ENCODE assay signal across 10 cellular contexts in genomic region chr5:95818181-95819147, GRCh38. TPM values are rescaled to one million over a fixed set of nuclear protein-coding genes. Genes with fewer than 3 reads are reported as not detected.
A peak's percentile ranks its signal among the peaks of the same experiment; 100 is the strongest.
DNase-seq lines count a peak whose midpoint lies in the region; ATAC-seq, FAIRE-seq and TF ChIP-seq lines count a peak whose summit lies in the region.
"Had no signal": no experiment of that assay in that cellular context is flagged by ENCODE, and none has a peak within 500 bp of the region (broad histone marks: within the 10 kb centered on the region; RNA-seq: fewer than 3 reads in every experiment).

No MANE protein-coding gene starts in this region.

- FAIRE-seq in kidney (lab: Jason Lieb, UNC): no peak

- peak; percentile 21 for ATAC-seq in activated CD8-positive, alpha-beta T cell treated with anti-CD3 and anti-CD28 coated beads, Interleukin-2, amount 10 ng/mL, durations not matched to agents 7 days and 5 days

- H3K9me3 ChIP-seq in kidney (ENCODE audit: control insufficient read depth in 1 of 2, low read length in 2 of 2): no peaks in the 10 kb centered on the region
- no peaks in the 10 kb centered on the region for H3K9me3 ChIP-seq in subcutaneous abdominal adipose tissue (ENCODE audit: control insufficient read depth in 5 of 5, low read length in 5 of 5)
- H3K9me3 ChIP-seq: SJSA1, tibial artery had no signal

- 76 to 78% methylated on average over 14 of the region's 14 CpGs for WGBS in lower leg skin, 2 donors

- H3K27me3 ChIP-seq in subcutaneous abdominal adipose tissue (ENCODE audit: control insufficient read depth in 5 of 5, insufficient read depth in 4 of 5, low read length in 5 of 5): no peaks in the 10 kb centered on the region
- H3K27me3 ChIP-seq: SJSA1, tibial artery had no signal

- intact Hi-C loops in kidney (cut with DNase I) (no loop called here), lower leg skin (cut with DNase I; ENCODE audit: low total_unique reads) (no loop called here)

- peaks cover 74% of the 10 kb centered on the region for H3K4me1 Mint-ChIP-seq in activated CD8-positive, alpha-beta T cell treated with anti-CD3 and anti-CD28 coated beads, Interleukin-2, amount 10 ng/mL, durations not matched to agents 7 days and 5 days (ENCODE audit: low read depth)

- CTCF ChIA-PET in activated CD8-positive, alpha-beta T cell treated with anti-CD3 and anti-CD28 coated beads, Interleukin-2, amount 10 ng/mL, durations not matched to agents 7 days and 5 days (lab: Charles Lee): interaction anchor here (0.9 to 9.8 kb wide), 13 partner anchors 10 to 195 kb away, joined by 3 to 130 read pairs (median 4); no protein-coding TSS in a partner anchor

- H3K27ac ChIP-seq in kidney (ENCODE audit: low read depth in 2 of 2, low read length in 2 of 2) (peak overlapping the region; percentile 62 to 75), subcutaneous abdominal adipose tissue (ENCODE audit: low read depth, low read length) (peak overlapping the region; percentile 72)
- H3K27ac ChIP-seq: SJSA1 had no signal

- no peaks in the 10 kb centered on the region for H3K9me3 Mint-ChIP-seq in activated CD8-positive, alpha-beta T cell treated with anti-CD3 and anti-CD28 coated beads, Interleukin-2, amount 10 ng/mL, durations not matched to agents 7 days and 5 days (ENCODE audit: insufficient read depth)

- H3K9ac ChIP-seq in kidney (ENCODE audit: low read length in 2 of 2) (peak overlapping the region; percentile 15 to 73), subcutaneous abdominal adipose tissue (ENCODE audit: low read length in 5 of 5) (peak overlapping the region in 4 of 5 donors; percentile 31 to 63 (median 54))

- H3K4me1 ChIP-seq in kidney (ENCODE audit: control insufficient read depth in 1 of 2, insufficient read depth in 1 of 2, low read depth in 1 of 2, low read length in 2 of 2) (peaks cover 5 to 30% of the 10 kb centered on the region in 2 donors), subcutaneous abdominal adipose tissue (ENCODE audit: control insufficient read depth in 5 of 5, insufficient read depth in 5 of 5, low read length in 5 of 5) (peaks cover 15 to 66% (median 57%) of the 10 kb centered on the region in 5 donors)

- POLR2A ChIA-PET in activated CD8-positive, alpha-beta T cell treated with anti-CD3 and anti-CD28 coated beads, Interleukin-2, amount 10 ng/mL, durations not matched to agents 7 days and 5 days (lab: Charles Lee): interaction anchor here (0.7 to 6.7 kb wide), 4 partner anchors 9 to 29 kb away, joined by 3 to 53 read pairs (median 3); no protein-coding TSS in a partner anchor

- peak overlapping the region; percentile 69 for H3K27ac Mint-ChIP-seq in activated CD8-positive, alpha-beta T cell treated with anti-CD3 and anti-CD28 coated beads, Interleukin-2, amount 10 ng/mL, durations not matched to agents 7 days and 5 days

- TF ChIP-seq POLR2A in lower leg skin (IDR thresholded peaks at IDR 0.05): no peak

- TF ChIP-seq CTCF in kidney (IDR thresholded peaks at IDR 0.05; ENCODE audit: borderline replicate concordance, extremely low read depth, insufficient read depth): no peak
- TF ChIP-seq CTCF in lower leg skin (IDR thresholded peaks at IDR 0.05): no peak

- no peaks in the 10 kb centered on the region for H3K27me3 Mint-ChIP-seq in activated CD8-positive, alpha-beta T cell treated with anti-CD3 and anti-CD28 coated beads, Interleukin-2, amount 10 ng/mL, durations not matched to agents 7 days and 5 days (ENCODE audit: low read depth)

- DNase-seq in activated CD8-positive, alpha-beta memory T cell treated with anti-CD3 and anti-CD28 coated beads for 24 hours: peak; percentile 76
- no peak for DNase-seq in activated CD8-positive, alpha-beta memory T cell treated with anti-CD3 and anti-CD28 coated beads, Interleukin-2, amount 50 U/mL, for 48 hours
- DNase-seq in activated CD8-positive, alpha-beta T cell treated with anti-CD3 and anti-CD28 coated beads, Interleukin-2, amount 10 ng/mL, durations not matched to agents 7 days and 5 days: no peak
- no peak for DNase-seq in kidney
- DNase-seq in NCI-H2029 (lab: John Stamatoyannopoulos, UW): no peak
- no peak for DNase-seq in 8988T
- no peak for DNase-seq in lower leg skin (ENCODE audit: low spot score in 2 of 2)

- peak overlapping the region; percentile 69 for H3K4me3 Mint-ChIP-seq in activated CD8-positive, alpha-beta T cell treated with anti-CD3 and anti-CD28 coated beads, Interleukin-2, amount 10 ng/mL, durations not matched to agents 7 days and 5 days

- H3K36me3 Mint-ChIP-seq in activated CD8-positive, alpha-beta T cell treated with anti-CD3 and anti-CD28 coated beads, Interleukin-2, amount 10 ng/mL, durations not matched to agents 7 days and 5 days (ENCODE audit: low read depth): peaks cover 52% of the 10 kb centered on the region

- peaks cover 23 to 32% of the 10 kb centered on the region in 2 donors for H3K36me3 ChIP-seq in kidney (ENCODE audit: control insufficient read depth in 1 of 2, insufficient read depth in 2 of 2, low read length in 2 of 2)
- peaks cover 8 to 38% (median 36%) of the 10 kb centered on the region in 5 donors for H3K36me3 ChIP-seq in subcutaneous abdominal adipose tissue (ENCODE audit: control insufficient read depth in 5 of 5, insufficient read depth in 5 of 5, low read length in 5 of 5)

- H3K4me3 ChIP-seq in kidney (ENCODE audit: low read length in 2 of 2) (peak overlapping the region; percentile 63 to 67), subcutaneous abdominal adipose tissue (ENCODE audit: low read depth in 1 of 5, low read length in 5 of 5) (peak overlapping the region; percentile 28 to 63 (median 59)), lower leg skin (ENCODE audit: low read depth, poor library complexity, severe bottlenecking) (no peak overlapping the region)
- H3K4me3 ChIP-seq: SJSA1 had no signal

RNA-seq across cellular contexts. Expression of gene GLRX, which starts 4.1 kb away (rescaled TPM):
- total RNA-seq in activated CD8-positive, alpha-beta T cell treated with anti-CD3 and anti-CD28 coated beads, Interleukin-2, amount 10 ng/mL, durations not matched to agents 7 days and 5 days: 10 to 100 TPM; 65.4 to 67.4 TPM
- total RNA-seq in kidney (57.4 TPM), lower leg skin (100 to 1,000 TPM in 2 of 4 donors, 10 to 100 TPM in 2; 67.9 to 136 (median 105) TPM)
- polyA plus RNA-seq in kidney (ENCODE audit: insufficient read depth, low read depth, low replicate concordance): 324 TPM
